ENCODE assay signal across 19 cellular contexts in genomic region chr17:82874011-82874835, GRCh38. TPM values are rescaled to one million over a fixed set of nuclear protein-coding genes. Genes with fewer than 3 reads are reported as not detected.
DNase-seq lines count a peak whose midpoint lies in the region; ATAC-seq and TF ChIP-seq lines count a peak whose summit lies in the region.
"Had no signal": no experiment of that assay in that cellular context is flagged by ENCODE, and none has a peak within 500 bp of the region (broad histone marks: within the 10 kb centered on the region; RNA-seq: fewer than 3 reads in every experiment).

No MANE protein-coding gene starts in this region.

- no peak overlapping the region for H3K4me3 ChIP-seq in HCT116 (replicated peaks in 1 of 2; ENCODE audit: low read depth in 1 of 2, low read length in 2 of 2)
- H3K4me3 ChIP-seq in lower lobe of right lung = no peak overlapping the region
- no peak overlapping the region for H3K4me3 ChIP-seq in stomach
- no peak overlapping the region for H3K4me3 ChIP-seq in SJCRH30
- H3K4me3 ChIP-seq: GM23248 had no signal

- no peak for DNase-seq in HCT116 (ENCODE audit: low read depth, low spot score)
- DNase-seq in MCF 10A (ENCODE audit: unreplicated experiment) = peak; percentile 94
- peak; percentile 82 for DNase-seq in lower lobe of right lung
- DNase-seq in stomach = peak; percentile 86
- no peak for DNase-seq in ACHN
- DNase-seq in NCI-H2081 (lab: John Stamatoyannopoulos, UW) = no peak
- DNase-seq in SJCRH30 = no peak
- no peak for DNase-seq in stimulated activated naive CD4-positive, alpha-beta T cell treated with Interleukin-2 at 50 U/mL for 16 hours (lab: John Stamatoyannopoulos, UW)
- DNase-seq: anterior cingulate cortex; CD4-positive, CD25-positive, alpha-beta regulatory T cell; erythroblast; GM23248; kidney glomerular epithelial cell; MM.1S; NCI-H2081 treated with DMSO at 0.1 percent for 48 hours; NCI-H748 treated with DMSO at 0.1 percent for 48 hours; stimulated activated CD4-positive, alpha-beta T cell treated with anti-CD3 and anti-CD28 coated beads, Interleukin-15, amount 100 ng/mL, for 24 hours; T-helper 1 cell had no signal

- no peaks in the 10 kb centered on the region for H3K9me2 ChIP-seq in HCT116 (ENCODE audit: insufficient read depth)

- TF ChIP-seq EP300 in stomach (IDR thresholded peaks at IDR 0.05) = no peak

- peak overlapping the region; percentile 97 for H3K27ac Mint-ChIP-seq in MCF 10A (ENCODE audit: low read depth, unreplicated experiment)

- H3K9ac ChIP-seq in HCT116 (ENCODE audit: low read length) = no peak overlapping the region
- H3K9ac ChIP-seq: GM23248 had no signal

- no peaks in the 10 kb centered on the region for H3K9me3 Mint-ChIP-seq in MCF 10A (ENCODE audit: unreplicated experiment)
- H3K9me3 Mint-ChIP-seq: CD4-positive, CD25-positive, alpha-beta regulatory T cell had no signal

- WGBS in stomach, 5 donors = 50 to 84% (median 57%) methylated on average over 27 to 34 of the region's 34 CpGs

- TF ChIP-seq POLR2A in HCT116 (IDR thresholded peaks at IDR 0.05; ENCODE audit: borderline replicate concordance, extremely low read depth, insufficient read depth, insufficient read length) (no peak), stomach (IDR thresholded peaks at IDR 0.05) (no peak)

- H3K4me1 Mint-ChIP-seq in MCF 10A (ENCODE audit: insufficient read depth, unreplicated experiment) = peaks cover 19% of the 10 kb centered on the region

- H3K4me1 ChIP-seq in HCT116 (ENCODE audit: control insufficient read depth in 1 of 2, insufficient read depth in 2 of 2, low read length in 2 of 2) (peaks cover 18 to 42% of the 10 kb centered on the region in 2 experiments), lower lobe of right lung (peaks cover 38% of the 10 kb centered on the region), stomach (peaks cover 35 to 65% (median 49%) of the 10 kb centered on the region in 4 donors), SJCRH30 (peaks cover 15% of the 10 kb centered on the region)

- no peaks in the 10 kb centered on the region for H3K27me3 Mint-ChIP-seq in MCF 10A (ENCODE audit: insufficient read depth, unreplicated experiment)
- H3K27me3 Mint-ChIP-seq: CD4-positive, CD25-positive, alpha-beta regulatory T cell had no signal

- POLR2A ChIA-PET in HCT116 (lab: Charles Lee) (interaction anchor here (1.0 to 1.7 kb wide), 3 partner anchors 10 to 14 kb away, joined by 3 to 4 read pairs (median 3); no protein-coding TSS in a partner anchor), MCF 10A (lab: Yijun Ruan, JAX) (interaction anchor here (0.6 to 3.6 kb wide), 21 partner anchors 11 to 1073 kb away, joined by 3 to 162 read pairs (median 5); partner anchors contain the start of genes FN3KRP, FOXK2 and ZNF750)

- H3K36me3 ChIP-seq in HCT116 (ENCODE audit: control insufficient read depth in 1 of 2, insufficient read depth in 2 of 2, low read length in 2 of 2) (peaks cover 0 to 15% of the 10 kb centered on the region in 2 experiments; a peak in 1 of 4 replicates), lower lobe of right lung (peaks cover 26% of the 10 kb centered on the region), stomach (peaks cover 15 to 44% (median 31%) of the 10 kb centered on the region in 4 donors), SJCRH30 (peaks cover 57% of the 10 kb centered on the region)

- BruUV-seq in HCT116 (replicated peaks; lab: Mats Ljungman, UMichigan) = no TSS peak
- no TSS peak for BruUV-seq in MCF 10A (replicated peaks; lab: Mats Ljungman, UMichigan)

- H3K4me3 Mint-ChIP-seq in MCF 10A (ENCODE audit: unreplicated experiment) = peak overlapping the region; percentile 69
- H3K4me3 Mint-ChIP-seq: CD4-positive, CD25-positive, alpha-beta regulatory T cell had no signal

- in situ Hi-C loops in ACHN (cut with HindIII; ENCODE audit: low pct_ligation_motif_present, low pct_unique_long_range_greater_than_20kb, low sequenced_read_pairs) = no loop called here

- peaks cover 24% of the 10 kb centered on the region; the same call in 1 of the 2 replicates for H3K79me2 ChIP-seq in HCT116 (ENCODE audit: insufficient read depth, low read length)

- H4K20me1 ChIP-seq in HCT116 (ENCODE audit: insufficient read depth) = no peaks in the 10 kb centered on the region

- H3K9me3 ChIP-seq in HCT116 (ENCODE audit: control insufficient read depth in 1 of 2, insufficient read depth in 1 of 2, low read depth in 1 of 2, low read length in 2 of 2) = no peaks in the 10 kb centered on the region
- no peaks in the 10 kb centered on the region for H3K9me3 ChIP-seq in lower lobe of right lung
- no peaks in the 10 kb centered on the region for H3K9me3 ChIP-seq in stomach
- no peaks in the 10 kb centered on the region for H3K9me3 ChIP-seq in SJCRH30 (replicated peaks)

- RAD21 ChIA-PET in HCT116 (lab: Charles Lee; ENCODE audit: low non-redundant PET in 1 of 2, low total read pairs in 2 of 2, uncharacterized antibody in 2 of 2, unreplicated experiment in 2 of 2) = no interaction called here

- peaks cover 22% of the 10 kb centered on the region for H3K36me3 Mint-ChIP-seq in MCF 10A (ENCODE audit: insufficient read depth, unreplicated experiment)

- CTCF ChIA-PET in HCT116 (lab: Charles Lee) (interaction anchor here (1.2 to 1.5 kb wide), 2 partner anchors 10 to 39 kb away, joined by 3 read pairs; no protein-coding TSS in a partner anchor), MCF 10A (lab: Yijun Ruan, JAX) (interaction anchor here (0.6 to 2.9 kb wide), 8 partner anchors 11 to 359 kb away, joined by 3 to 28 read pairs (median 4); no protein-coding TSS in a partner anchor)

- H3K27ac ChIP-seq in HCT116 (ENCODE audit: low read depth, low read length) (no peak overlapping the region; the same call in 1 of the 2 replicates), lower lobe of right lung (peak overlapping the region; percentile 74), stomach (peak overlapping the region; percentile 57 to 86 (median 81)), SJCRH30 (no peak overlapping the region)
- H3K27ac ChIP-seq: GM23248 had no signal

- peak overlapping the region; percentile 36 for H3K4me2 ChIP-seq in HCT116 (ENCODE audit: low read length)

- TF ChIP-seq CTCF in HCT116 (IDR thresholded peaks at IDR 0.05 in 2 of 3, conservative IDR thresholded peaks at IDR 0.05 in 1 of 3; ENCODE audit: borderline replicate concordance in 1 of 3, insufficient read depth in 1 of 3, low read depth in 2 of 3, low read length in 2 of 3) (no peak), MCF 10A (IDR thresholded peaks at IDR 0.05; ENCODE audit: unreplicated experiment) (no peak), lower lobe of right lung (IDR thresholded peaks at IDR 0.05) (no peak), stomach (IDR thresholded peaks at IDR 0.05) (no peak)

- H2AFZ ChIP-seq in HCT116 (ENCODE audit: low read depth, low read length, poor library complexity, severe bottlenecking) = no peak overlapping the region
- H2AFZ ChIP-seq: GM23248 had no signal

- TF ChIP-seq RAD21 in HCT116 (IDR thresholded peaks at IDR 0.05; ENCODE audit: low read depth) = no peak

- H3K27me3 ChIP-seq in HCT116 (ENCODE audit: insufficient read depth, low read length) = no peaks in the 10 kb centered on the region
- H3K27me3 ChIP-seq in lower lobe of right lung (ENCODE audit: low read depth) = no peaks in the 10 kb centered on the region
- H3K27me3 ChIP-seq in stomach = no peaks in the 10 kb centered on the region
- no peaks in the 10 kb centered on the region for H3K27me3 ChIP-seq in SJCRH30

- intact Hi-C loops in HCT116 (cut with micrococcal nuclease) (no loop called here), MCF 10A (cut with micrococcal nuclease) (no loop called here), lower lobe of right lung (cut with DNase I) (no loop called here), stomach (cut with DNase I; ENCODE audit: low total_unique reads) (no loop called here)

- ATAC-seq in HCT116 = no peak
- peak; percentile 79 to 81 for ATAC-seq in lower lobe of right lung

TF ChIP-seq in HCT116, 20 proteins besides CTCF, POLR2A, EP300 and RAD21:
- TF ChIP-seq TCF7L2 (IDR thresholded peaks at IDR 0.05; ENCODE audit: borderline replicate concordance, extremely low read depth, insufficient read depth, insufficient read length) (no peak), ATF3 (IDR thresholded peaks at IDR 0.05) (no peak), CBX3 (IDR thresholded peaks at IDR 0.05; ENCODE audit: low read depth) (no peak), CEBPB (IDR thresholded peaks at IDR 0.05; ENCODE audit: low read depth) (no peak), SRF (IDR thresholded peaks at IDR 0.05; ENCODE audit: low read depth) (no peak), YY1 (IDR thresholded peaks at IDR 0.05; ENCODE audit: extremely low read depth, insufficient replicate concordance, low read depth, low read length) (no peak), JUND (IDR thresholded peaks at IDR 0.05) (no peak), FOSL1 (IDR thresholded peaks at IDR 0.05; ENCODE audit: low read depth) (no peak), ELF1 (IDR thresholded peaks at IDR 0.05; ENCODE audit: borderline replicate concordance, low read depth) (no peak), ZFX (IDR thresholded peaks at IDR 0.05) (no peak), SIN3A (IDR thresholded peaks at IDR 0.05; ENCODE audit: low read depth) (no peak), ZNF274 (IDR thresholded peaks at IDR 0.05; ENCODE audit: low read depth, low read length) (no peak), ZBTB33 (IDR thresholded peaks at IDR 0.05; ENCODE audit: extremely low read depth, insufficient replicate concordance, low read length) (no peak)

RNA-seq across cellular contexts. Expression of gene ZNF750, which starts 34.4 kb away (rescaled TPM):
- total RNA-seq in HCT116 (2021; ENCODE audit: unreplicated experiment) (not detected), MCF 10A (2022) (0.14 TPM in 1 of 2 replicates, not detected in the other), lower lobe of right lung (4.7 TPM), stomach (not detected)
- polyA plus RNA-seq in HCT116 (2012) = 0.04 and 0.05 TPM in 2 replicates
- polyA plus RNA-seq in stomach = 1 to 10 TPM in 1 of 3 donors, not detected in 2; 9.5 TPM
- not detected in 2 replicates for total RNA-seq in SJCRH30 (2014; rRNA removed; shearing (Covaris generic))
- total RNA-seq: CD4-positive, CD25-positive, alpha-beta regulatory T cell; GM23248; subcutaneous adipose tissue had no signal

Comparison
In these comparisons a context has a peak if more than half of its experiments do, and no peak if none do; other contexts are left out.
1. DNase-seq: peak in MCF 10A (single experiment), lower lobe of right lung (single experiment) and stomach (single experiment); none in HCT116 (single experiment), ACHN (single experiment), NCI-H2081 (0 of 2), SJCRH30 (0 of 2) and stimulated activated naive CD4-positive, alpha-beta T cell treated with Interleukin-2 at 50 U/mL for 16 hours (single experiment).
2. H3K27ac ChIP-seq: peak in lower lobe of right lung (single experiment) and stomach (5 of 5); none in HCT116 (single experiment) and SJCRH30 (single experiment).